ENCODE assay signal across 21 cellular contexts in the genomic region with DNA sequence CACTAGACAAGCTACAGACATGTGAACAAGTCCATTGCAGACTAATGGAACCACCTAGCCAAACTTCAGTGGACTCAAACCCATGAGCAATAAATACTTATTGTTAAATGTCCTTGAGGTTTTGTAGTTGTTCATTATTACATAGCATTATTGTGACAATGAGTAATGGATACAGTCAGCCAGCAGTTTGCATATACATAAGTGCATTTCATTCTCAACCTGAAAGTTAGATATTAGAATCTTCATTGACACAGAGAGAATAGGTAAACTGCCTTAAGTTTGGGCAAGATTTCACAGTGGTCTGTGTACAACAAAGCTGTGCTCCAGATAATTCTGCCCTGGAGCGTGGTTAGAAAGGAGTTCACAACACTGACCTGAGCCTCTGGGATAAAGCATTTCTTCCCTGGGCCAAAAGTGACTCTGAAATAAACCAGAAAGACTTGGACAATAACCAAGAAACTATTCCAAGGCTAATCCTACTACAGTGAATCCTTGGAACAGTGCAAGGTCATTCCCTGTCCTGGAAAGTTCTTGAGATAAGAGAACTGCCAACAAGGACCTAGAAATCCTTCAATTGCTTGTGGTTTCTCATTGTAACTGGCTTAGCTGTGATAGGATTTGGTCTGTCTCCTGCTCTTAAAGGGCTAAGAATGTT.
"Had no signal": no experiment of that assay in that cellular context is flagged by ENCODE, and none has a peak within 500 bp of the region (broad histone marks: within the 10 kb centered on the region; RNA-seq: fewer than 3 reads in every experiment).

No MANE protein-coding gene starts in this region.

- H3K36me3 Mint-ChIP-seq: activated CD4-positive, alpha-beta memory T cell treated with anti-CD3 and anti-CD28 coated beads for 36 hours; natural killer cell; T-cell had no signal

- H3K27ac ChIP-seq: dorsolateral prefrontal cortex, gastrocnemius medialis, neutrophil, parathyroid adenoma, tibial nerve had no signal

- H2AFZ ChIP-seq: parathyroid adenoma had no signal

- ATAC-seq: gastrocnemius medialis, natural killer cell, SK-N-SH treated with all-trans-retinoic acid at 6 μM for 48 hours, T-cell had no signal

- DNase-seq: activated B cell treated with CpG ODN at 0.5 μM for 24 hours; activated CD4-positive, alpha-beta memory T cell treated with anti-CD3 and anti-CD28 coated beads for 36 hours; activated CD4-positive, alpha-beta T cell treated with anti-CD3 and anti-CD28 coated beads for 4 hours; activated T-cell treated with anti-CD3 and anti-CD28 coated beads for 4 hours; amygdala; caudate nucleus; dorsolateral prefrontal cortex; endodermal cell; gastrocnemius medialis; head of caudate nucleus; kidney; natural killer cell; stimulated activated naive CD4-positive, alpha-beta T cell; T-cell; T-helper 9 cell had no signal

- H3K36me3 ChIP-seq: gastrocnemius medialis, neutrophil, tibial nerve had no signal

- H3K4me3 ChIP-seq: dorsolateral prefrontal cortex, gastrocnemius medialis, tibial nerve had no signal

- H3K27ac Mint-ChIP-seq: activated B cell treated with CpG ODN at 0.5 μM for 24 hours; activated CD4-positive, alpha-beta memory T cell treated with anti-CD3 and anti-CD28 coated beads for 36 hours; activated naive CD8-positive, alpha-beta T cell; activated T-helper 1 cell treated with anti-CD3 and anti-CD28 coated beads, Interleukin-12 subunit alpha, Interleukin-12 subunit beta, Interleukin-2, Interleukin-4 antibody, amounts not matched to agents 30 ng/mL and 10 ng/mL and 1 ng/mL, durations not matched to agents 14 hours and 24 hours and 36 hours; endodermal cell; natural killer cell; T-cell had no signal

- H3K4me1 Mint-ChIP-seq: activated B cell treated with CpG ODN at 0.5 μM for 24 hours, natural killer cell had no signal

- H3K9me3 ChIP-seq: gastrocnemius medialis, neutrophil, tibial nerve had no signal

- H3K27me3 Mint-ChIP-seq: activated B cell treated with CpG ODN at 0.5 μM for 24 hours; activated CD4-positive, alpha-beta memory T cell treated with anti-CD3 and anti-CD28 coated beads for 36 hours; activated naive CD8-positive, alpha-beta T cell; T-cell had no signal

- H3K9me3 Mint-ChIP-seq: activated B cell treated with CpG ODN at 0.5 μM for 24 hours; activated CD4-positive, alpha-beta memory T cell treated with anti-CD3 and anti-CD28 coated beads for 36 hours; endodermal cell; natural killer cell; T-cell had no signal

- H3K27me3 ChIP-seq: dorsolateral prefrontal cortex, gastrocnemius medialis, neutrophil, tibial nerve had no signal

- H3K9ac ChIP-seq: parathyroid adenoma had no signal

- H3K4me3 Mint-ChIP-seq: activated B cell treated with CpG ODN at 0.5 μM for 24 hours; activated CD4-positive, alpha-beta memory T cell treated with anti-CD3 and anti-CD28 coated beads for 36 hours; activated naive CD8-positive, alpha-beta T cell; activated T-helper 1 cell treated with anti-CD3 and anti-CD28 coated beads, Interleukin-12 subunit alpha, Interleukin-12 subunit beta, Interleukin-2, Interleukin-4 antibody, amounts not matched to agents 30 ng/mL and 10 ng/mL and 1 ng/mL, durations not matched to agents 14 hours and 24 hours and 36 hours; endodermal cell; natural killer cell; T-cell had no signal

- H3K79me2 ChIP-seq: parathyroid adenoma had no signal

- H3K4me1 ChIP-seq: gastrocnemius medialis, parathyroid adenoma had no signal
